8 cellular contexts compared by ENCODE assay signal in genomic region chr12:106345739-106346138, GRCh38. TPM values are rescaled to one million over a fixed set of nuclear protein-coding genes. Genes with fewer than 3 reads are reported as not detected.
DNase-seq lines count a peak whose midpoint lies in the region; ATAC-seq, FAIRE-seq and TF ChIP-seq lines count a peak whose summit lies in the region.

No MANE protein-coding gene starts in this region.

- no peak overlapping the region for H2AFZ ChIP-seq in K562 (ENCODE audit: low read depth, low read length)
- H2AFZ ChIP-seq in keratinocyte (ENCODE audit: control insufficient read depth, low read length) = no peak overlapping the region

- TF ChIP-seq EP300 in K562 (IDR thresholded peaks at IDR 0.05; ENCODE audit: low read length) = no peak

- H3K9ac ChIP-seq in K562 (ENCODE audit: insufficient read depth in 1 of 2, low read depth in 2 of 2, low read length in 2 of 2) (no peak overlapping the region), keratinocyte (ENCODE audit: control insufficient read depth, extremely low read depth, insufficient read depth, low read length) (no peak overlapping the region)

- H3K4me1 ChIP-seq in K562 (replicated peaks in 1 of 2; ENCODE audit: control insufficient read depth in 2 of 2, insufficient read depth in 2 of 2, low read length in 2 of 2) = no peaks in the 10 kb centered on the region
- H3K4me1 ChIP-seq in keratinocyte (ENCODE audit: control insufficient read depth, extremely low read depth, insufficient read depth, low read length) = peaks cover 11% of the 10 kb centered on the region

- H3K27me3 ChIP-seq in K562 (ENCODE audit: control insufficient read depth in 2 of 2, insufficient read depth in 2 of 2, low read length in 2 of 2) (peaks cover 6 to 7% of the 10 kb centered on the region in 2 experiments; a peak in 4 of 5 replicates), keratinocyte (ENCODE audit: control insufficient read depth, extremely low read depth, insufficient read depth, low read length) (no peaks in the 10 kb centered on the region)

- H4K20me1 ChIP-seq in K562 (replicated peaks; ENCODE audit: control insufficient read depth, insufficient read depth, low read length) (no peaks in the 10 kb centered on the region), keratinocyte (ENCODE audit: control insufficient read depth, extremely low read depth, insufficient read depth, low read length) (no peaks in the 10 kb centered on the region)

- intact Hi-C loops in K562 (cut with micrococcal nuclease) = loop anchor here (1.0 kb wide), 1 partner anchor 118 kb away; no protein-coding TSS in a partner anchor

- peak; percentile 98 for ATAC-seq in K562

- H3K9me3 ChIP-seq in K562 (replicated peaks; ENCODE audit: control insufficient read depth, insufficient read depth, low read depth, low read length) = no peaks in the 10 kb centered on the region
- no peaks in the 10 kb centered on the region for H3K9me3 ChIP-seq in keratinocyte (ENCODE audit: control insufficient read depth, low read depth, low read length)

- TF ChIP-seq POLR2A in K562 (conservative IDR thresholded peaks at IDR 0.05) = no peak

- H3K9me1 ChIP-seq in K562 (ENCODE audit: control insufficient read depth, insufficient read depth, low read length) (no peaks in the 10 kb centered on the region), keratinocyte (ENCODE audit: control insufficient read depth, extremely low read depth, insufficient read depth, low read length) (no peaks in the 10 kb centered on the region)

- FAIRE-seq in K562 (lab: Jason Lieb, UNC) (peak; percentile 78), keratinocyte (lab: Jason Lieb, UNC) (no peak), urothelium cell line (lab: Jason Lieb, UNC) (no peak)

- peak in 1 of 2 experiments; percentile 69; a peak in 3 of 4 replicates for TF ChIP-seq RAD21 in K562 (CRISPR knock-in tag; conservative IDR thresholded peaks at IDR 0.05 in 1 of 2, IDR thresholded peaks at IDR 0.05 in 1 of 2)

- H3K4me3 ChIP-seq in K562 = no peak overlapping the region
- H3K4me3 ChIP-seq in keratinocyte (ENCODE audit: control insufficient read depth in 2 of 3, extremely low read depth in 1 of 3, insufficient read depth in 2 of 3, low read depth in 1 of 3, low read length in 3 of 3) = no peak overlapping the region

- in situ Hi-C loops in K562 (cut with MboI) = no loop called here

- BruUV-seq in K562 (replicated peaks; lab: Mats Ljungman, UMichigan) = no TSS peak

- POLR2A ChIA-PET in K562 (lab: Yijun Ruan, JAX) = interaction anchor here (1.0 kb wide), 1 partner anchor 12 kb away, joined by 4 read pairs; no protein-coding TSS in a partner anchor

- no peaks in the 10 kb centered on the region for H3K36me3 ChIP-seq in K562 (ENCODE audit: control insufficient read depth, insufficient read depth, low read length)
- H3K36me3 ChIP-seq in keratinocyte (ENCODE audit: control insufficient read depth in 2 of 2, extremely low read depth in 1 of 2, insufficient read depth in 2 of 2, low read length in 2 of 2) = no peaks in the 10 kb centered on the region

- CTCF ChIA-PET in K562 (lab: Yijun Ruan, JAX; ENCODE audit: low intra/inter-chr PET ratio) = interaction anchor here (0.7 to 2.1 kb wide), 3 partner anchors 116 to 122 kb away, joined by 3 to 13 read pairs (median 7); no protein-coding TSS in a partner anchor

- TF ChIP-seq CTCF in K562 (IDR thresholded peaks at IDR 0.05 in 2 of 3, conservative IDR thresholded peaks at IDR 0.05 in 1 of 3; ENCODE audit: insufficient read depth in 2 of 3, low read depth in 1 of 3, low read length in 3 of 3) (peak; percentile 58 to 70 (median 67)), keratinocyte (optimal IDR thresholded peaks at IDR 0.05 in 1 of 3, IDR thresholded peaks at IDR 0.05 in 1 of 3, conservative IDR thresholded peaks at IDR 0.05 in 1 of 3; ENCODE audit: extremely low read depth in 1 of 3, insufficient read depth in 2 of 3, low read length in 3 of 3) (peak in 2 of 3 experiments; percentile 42 to 60)

- H3K27ac ChIP-seq in K562 (ENCODE audit: extremely low read depth, low read depth, low read length) (no peak overlapping the region), keratinocyte (ENCODE audit: control insufficient read depth, insufficient read depth, low read length) (no peak overlapping the region)

- 27% methylated on average over 5 of the region's 5 CpGs for whole genome bisulfite sequencing in K562 (ENCODE audit: insufficient coverage, low coverage, missing lambda C conversion rate)

- peak; percentile 79 for DNase-seq in ELF-1 (ENCODE audit: low read depth, low spot score)
- DNase-seq in NCI-H146 treated with DMSO at 0.1 percent for 48 hours (lab: John Stamatoyannopoulos, UW; ENCODE audit: unreplicated experiment) = peak; percentile 22
- peak in 3 of 4 experiments; percentile 13 to 60 (median 27) for DNase-seq in K562 (ENCODE audit: extremely low read depth in 1 of 4, low spot score in 3 of 4)
- no peak for DNase-seq in keratinocyte (ENCODE audit: low read depth, low spot score)
- DNase-seq in urothelium cell line (ENCODE audit: low spot score) = peak; percentile 21
- no peak for DNase-seq in mesenteric fat pad (ENCODE audit: low spot score)
- DNase-seq in stimulated activated CD4-positive, alpha-beta T cell treated with anti-CD3 and anti-CD28 coated beads, Interleukin-12 subunit alpha, Interleukin-12 subunit beta, amount 100 ng/mL, for 4 hours = no peak
- no peak for DNase-seq in activated naive CD4-positive, alpha-beta T cell treated with anti-CD3 and anti-CD28 coated beads, Interleukin-2, amount 50 U/mL, for 16 hours

- H3K79me2 ChIP-seq in K562 (ENCODE audit: control insufficient read depth, insufficient read depth, low read length) = no peaks in the 10 kb centered on the region
- no peaks in the 10 kb centered on the region for H3K79me2 ChIP-seq in keratinocyte (ENCODE audit: control insufficient read depth, insufficient read depth, low read length)

- no peak overlapping the region for H3K4me2 ChIP-seq in K562 (ENCODE audit: insufficient read depth, low read length)
- H3K4me2 ChIP-seq in keratinocyte (ENCODE audit: control insufficient read depth, extremely low read depth, insufficient read depth, low read depth, low read length) = no peak overlapping the region

- dilution Hi-C loops in keratinocyte (cut with MboI; ENCODE audit: extremely low pct_ligation_motif_present, low sequenced_read_pairs) = no loop called here

RNA-seq across cellular contexts. Expression of gene POLR3B, which starts 11.8 kb away (rescaled TPM):
- total RNA-seq in K562 (2011; cell fraction: chromatin; rRNA removed; ENCODE audit: low replicate concordance) = 10.8 and 26.4 TPM in 2 replicates
- total RNA-seq in K562 (2011; cell fraction: nucleolus; rRNA removed) = 6.5 and 7.8 TPM in 2 replicates
- total RNA-seq in K562 (2011; cell fraction: nucleoplasm; rRNA removed) = 9.3 and 10.0 TPM in 2 replicates
- 13.3 and 13.7 TPM in 2 replicates for total RNA-seq in K562 (2014; rRNA removed)
- 14.4 and 14.6 TPM in 2 replicates for total RNA-seq in K562 (2014; rRNA removed; fragmentation: Illumina TruSeq; extraction: Trizol)
- total RNA-seq in K562 (2015; rRNA removed; fragmentation: Illumina TruSeq; extraction: Trizol) = 13.3 and 15.4 TPM in 2 replicates
- total RNA-seq in K562 (2021) = 14.6 and 15.0 TPM in 2 replicates
- polyA plus RNA-seq in K562 (2011; rRNA removed) = 7.9 and 12.1 TPM in 2 replicates
- 3.9 and 6.0 TPM in 2 replicates for polyA plus RNA-seq in K562 (2011; cell fraction: cytosol; rRNA removed)
- polyA plus RNA-seq in K562 (2011; cell fraction: nucleus; rRNA removed) = 4.7 and 4.9 TPM in 2 replicates
- 11.3 and 12.0 TPM in 2 replicates for polyA plus RNA-seq in K562 (2012)
- 15.6 and 17.9 TPM in 2 replicates for polyA plus RNA-seq in K562 (2014; fragmentation: Illumina TruSeq; extraction: Trizol)
- 10 to 100 TPM in 1 of 2 experiments, 1 to 10 TPM in 1; 7.6 to 16.5 TPM for polyA plus RNA-seq in K562 (2014; fragmentation: Nextera tagmentation; extraction: Ambion mirVana)
- 11.2 and 13.2 TPM in 2 replicates for polyA plus RNA-seq in K562 (2014; rRNA removed)
- 24.9 and 30.2 TPM in 2 replicates for polyA minus RNA-seq in K562 (2011; rRNA and poly(A)+ RNA removed)
- polyA minus RNA-seq in K562 (2011; cell fraction: cytosol; rRNA and poly(A)+ RNA removed) = 7.5 and 10.7 TPM in 2 replicates
- 8.1 and 13.6 TPM in 2 replicates for polyA minus RNA-seq in K562 (2011; cell fraction: nucleus; rRNA and poly(A)+ RNA removed)
- polyA plus RNA-seq in keratinocyte = 9.1 to 13.9 TPM (median 12.3 TPM) in 3 replicates
- 5.9 TPM for polyA plus RNA-seq in keratinocyte (2011; ENCODE audit: low read depth)
- polyA plus RNA-seq in keratinocyte (2011; cell fraction: cytosol; rRNA removed) = 5.6 and 9.7 TPM in 2 replicates
- polyA plus RNA-seq in keratinocyte (2011; cell fraction: nucleus; rRNA removed) = 13.4 and 16.8 TPM in 2 replicates
- 4.8 and 11.4 TPM in 2 replicates for polyA plus RNA-seq in keratinocyte (2012; ENCODE audit: low replicate concordance)
- 5.8 to 23.4 TPM (median 15.6 TPM) in 3 replicates for polyA minus RNA-seq in keratinocyte
- 8.1 TPM for polyA minus RNA-seq in keratinocyte (2011; cell fraction: cytosol; rRNA and poly(A)+ RNA removed)
- polyA minus RNA-seq in keratinocyte (2011; cell fraction: nucleus; rRNA and poly(A)+ RNA removed) = 13.5 and 24.7 TPM in 2 replicates
- total RNA-seq in mesenteric fat pad = 11.8 TPM

RNA-seq across cellular contexts. Expression of gene TCP11L2, which starts 43.2 kb away (rescaled TPM):
- total RNA-seq in K562 (2011; cell fraction: chromatin; rRNA removed; ENCODE audit: low replicate concordance) = 9.7 and 13.0 TPM in 2 replicates
- 6.8 and 8.9 TPM in 2 replicates for total RNA-seq in K562 (2011; cell fraction: nucleolus; rRNA removed)
- total RNA-seq in K562 (2011; cell fraction: nucleoplasm; rRNA removed) = 8.2 and 10.7 TPM in 2 replicates
- total RNA-seq in K562 (2014; rRNA removed) = 1.6 and 2.3 TPM in 2 replicates
- total RNA-seq in K562 (2014; rRNA removed; fragmentation: Illumina TruSeq; extraction: Trizol) = 2.3 and 3.8 TPM in 2 replicates
- total RNA-seq in K562 (2015; rRNA removed; fragmentation: Illumina TruSeq; extraction: Trizol) = 0.53 and 0.83 TPM in 2 replicates
- 2.4 and 4.0 TPM in 2 replicates for total RNA-seq in K562 (2021)
- polyA plus RNA-seq in K562 (2011; rRNA removed) = 3.7 and 4.5 TPM in 2 replicates
- 1.1 and 2.2 TPM in 2 replicates for polyA plus RNA-seq in K562 (2011; cell fraction: cytosol; rRNA removed)
- polyA plus RNA-seq in K562 (2011; cell fraction: nucleus; rRNA removed) = 3.3 and 4.3 TPM in 2 replicates
- polyA plus RNA-seq in K562 (2012) = 0.77 and 4.0 TPM in 2 replicates
- polyA plus RNA-seq in K562 (2014; fragmentation: Illumina TruSeq; extraction: Trizol) = 1.3 and 2.1 TPM in 2 replicates
- 1 to 10 TPM in 1 of 2 experiments, under 1 TPM in 1; 0.39 to 1.3 TPM for polyA plus RNA-seq in K562 (2014; fragmentation: Nextera tagmentation; extraction: Ambion mirVana)
- 0.86 and 1.6 TPM in 2 replicates for polyA plus RNA-seq in K562 (2014; rRNA removed)
- polyA minus RNA-seq in K562 (2011; rRNA and poly(A)+ RNA removed) = 7.9 and 10.0 TPM in 2 replicates
- 3.2 and 4.1 TPM in 2 replicates for polyA minus RNA-seq in K562 (2011; cell fraction: cytosol; rRNA and poly(A)+ RNA removed)
- polyA minus RNA-seq in K562 (2011; cell fraction: nucleus; rRNA and poly(A)+ RNA removed) = 7.4 and 8.8 TPM in 2 replicates
- polyA plus RNA-seq in keratinocyte = 5.4 to 6.5 TPM (median 6.1 TPM) in 3 replicates
- polyA plus RNA-seq in keratinocyte (2011; ENCODE audit: low read depth) = 20.0 TPM
- 2.8 and 4.4 TPM in 2 replicates for polyA plus RNA-seq in keratinocyte (2011; cell fraction: cytosol; rRNA removed)
- polyA plus RNA-seq in keratinocyte (2011; cell fraction: nucleus; rRNA removed) = 11.5 and 13.0 TPM in 2 replicates
- 3.4 and 28.2 TPM in 2 replicates for polyA plus RNA-seq in keratinocyte (2012; ENCODE audit: low replicate concordance)
- 14.2 to 24.7 TPM (median 15.7 TPM) in 3 replicates for polyA minus RNA-seq in keratinocyte
- polyA minus RNA-seq in keratinocyte (2011; cell fraction: cytosol; rRNA and poly(A)+ RNA removed) = 11.7 TPM
- polyA minus RNA-seq in keratinocyte (2011; cell fraction: nucleus; rRNA and poly(A)+ RNA removed) = 15.3 and 24.2 TPM in 2 replicates
- 19.4 TPM for total RNA-seq in mesenteric fat pad

Comparison
In these comparisons a context has a peak if more than half of its experiments do, and no peak if none do; other contexts are left out.
1. DNase-seq: peak in ELF-1 (single experiment), NCI-H146 treated with DMSO at 0.1 percent for 48 hours (single experiment), K562 (3 of 4) and urothelium cell line (single experiment); none in keratinocyte (single experiment), mesenteric fat pad (single experiment), stimulated activated CD4-positive, alpha-beta T cell treated with anti-CD3 and anti-CD28 coated beads, Interleukin-12 subunit alpha, Interleukin-12 subunit beta, amount 100 ng/mL, for 4 hours (single experiment) and activated naive CD4-positive, alpha-beta T cell treated with anti-CD3 and anti-CD28 coated beads, Interleukin-2, amount 50 U/mL, for 16 hours (single experiment).